1 cellular context compared by ENCODE assay signal in the genomic region with DNA sequence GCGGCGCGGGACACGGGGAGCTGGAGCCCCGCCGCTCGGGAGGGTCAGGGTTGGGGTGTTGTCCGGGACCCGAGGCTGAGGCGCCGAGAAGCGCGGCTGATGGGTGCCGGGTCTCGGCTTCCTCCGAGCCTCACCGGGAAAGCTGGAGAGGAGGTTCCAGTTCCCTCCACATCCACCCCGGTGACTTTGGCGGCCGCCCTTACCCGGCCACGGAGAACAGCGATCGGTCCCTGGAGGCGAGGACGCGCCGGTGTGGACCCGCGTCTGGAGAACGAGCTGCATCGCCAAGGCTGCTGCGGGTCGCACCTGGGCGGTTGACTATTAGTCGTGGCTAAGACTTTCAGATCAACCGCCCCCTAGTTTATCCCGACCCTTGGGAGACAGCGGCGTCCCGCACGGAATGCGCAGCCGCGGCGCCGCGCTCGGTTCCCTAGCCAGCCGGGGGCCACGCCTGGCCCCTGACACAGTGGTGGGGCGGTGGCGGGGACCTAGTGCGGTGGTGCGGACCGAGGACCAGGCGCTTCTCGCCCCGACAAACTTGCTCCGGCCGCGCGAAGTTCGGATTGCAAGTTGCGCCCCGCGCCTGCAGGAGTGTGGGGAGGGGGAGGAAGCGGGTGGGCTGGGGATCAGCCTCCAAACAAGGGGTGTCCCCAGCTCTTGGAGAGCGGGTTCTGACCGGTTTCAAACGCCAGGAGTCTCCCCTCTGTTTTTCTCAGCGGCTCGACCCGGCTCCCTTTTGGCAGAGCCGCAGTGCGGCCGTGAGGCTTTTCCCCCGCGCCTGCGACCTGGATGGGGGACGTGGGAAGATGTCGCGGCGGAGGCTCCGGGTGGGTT.
TF ChIP-seq lines count a peak whose summit lies in the region.

No MANE protein-coding gene starts in this region.

TF ChIP-seq in K562, 482 proteins besides CTCF, POLR2A, EP300 and RAD21 (continued from another document and continues in another):
- TF ChIP-seq, protein P1, sequence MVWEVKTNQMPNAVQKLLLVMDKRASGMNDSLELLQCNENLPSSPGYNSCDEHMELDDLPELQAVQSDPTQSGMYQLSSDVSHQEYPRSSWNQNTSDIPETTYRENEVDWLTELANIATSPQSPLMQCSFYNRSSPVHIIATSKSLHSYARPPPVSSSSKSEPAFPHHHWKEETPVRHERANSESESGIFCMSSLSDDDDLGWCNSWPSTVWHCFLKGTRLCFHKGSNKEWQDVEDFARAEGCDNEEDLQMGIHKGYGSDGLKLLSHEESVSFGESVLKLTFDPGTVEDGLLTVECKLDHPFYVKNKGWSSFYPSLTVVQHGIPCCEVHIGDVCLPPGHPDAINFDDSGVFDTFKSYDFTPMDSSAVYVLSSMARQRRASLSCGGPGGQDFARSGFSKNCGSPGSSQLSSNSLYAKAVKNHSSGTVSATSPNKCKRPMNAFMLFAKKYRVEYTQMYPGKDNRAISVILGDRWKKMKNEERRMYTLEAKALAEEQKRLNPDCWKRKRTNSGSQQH (CRISPR knock-in tag; IDR thresholded peaks at IDR 0.05): no peak
- TF ChIP-seq POLR2B (IDR thresholded peaks at IDR 0.05; ENCODE audit: low read depth, partially characterized antibody) (no peak), LCOR (CRISPR knock-in tag; IDR thresholded peaks at IDR 0.05) (peak; percentile 58; the same call in 1 of the 2 replicates), SAFB (IDR thresholded peaks at IDR 0.05; ENCODE audit: borderline replicate concordance, low read depth, low read length) (peak; percentile 54; the same call in 1 of the 2 replicates), HDGF (IDR thresholded peaks at IDR 0.05) (no peak), STAT5A (IDR thresholded peaks at IDR 0.05; ENCODE audit: borderline replicate concordance, low read length) (no peak), ZNF79 (CRISPR knock-in tag; IDR thresholded peaks at IDR 0.05; ENCODE audit: low read depth) (no peak), XRCC5 (IDR thresholded peaks at IDR 0.05; ENCODE audit: low read depth, low read length) (no peak), RBM15 (IDR thresholded peaks at IDR 0.05; ENCODE audit: insufficient read depth, low read length) (no peak), PTTG1 (tag; IDR thresholded peaks at IDR 0.05; ENCODE audit: low read depth) (no peak), MBD1 (CRISPR knock-in tag; IDR thresholded peaks at IDR 0.05) (no peak), MCM5 (IDR thresholded peaks at IDR 0.05; ENCODE audit: low read depth) (no peak), ZFP30 (CRISPR knock-in tag; IDR thresholded peaks at IDR 0.05; ENCODE audit: borderline replicate concordance) (no peak), TAF15 (IDR thresholded peaks at IDR 0.05; ENCODE audit: low read depth, low read length) (no peak), HDAC6 (IDR thresholded peaks at IDR 0.05; ENCODE audit: low read depth, low read length) (peak; percentile 73; the same call in 1 of the 2 replicates), NRF1 (conservative IDR thresholded peaks at IDR 0.05 in 1 of 2, IDR thresholded peaks at IDR 0.05 in 1 of 2) (peak; percentile 58 to 63), TFE3 (CRISPR knock-in tag; IDR thresholded peaks at IDR 0.05) (no peak), SUPT5H (IDR thresholded peaks at IDR 0.05) (no peak), GATAD2B (IDR thresholded peaks at IDR 0.05; ENCODE audit: borderline replicate concordance) (no peak), RNF2 (IDR thresholded peaks at IDR 0.05) (0 out of 2 replicates have a peak, but pooled peaks have one; percentile 31), ZNF184 (CRISPR knock-in tag; IDR thresholded peaks at IDR 0.05) (no peak), RBBP5 (IDR thresholded peaks at IDR 0.05; ENCODE audit: borderline replicate concordance, insufficient read depth, low read length, poor library complexity, severe bottlenecking) (no peak), JUND (IDR thresholded peaks at IDR 0.05; ENCODE audit: borderline replicate concordance, low read depth, low read length) (no peak), JUND (tag; IDR thresholded peaks at IDR 0.05; ENCODE audit: borderline replicate concordance, low read depth, low read length) (no peak), MTF1 (CRISPR knock-in tag; IDR thresholded peaks at IDR 0.05; ENCODE audit: borderline replicate concordance) (no peak), MBD2 (IDR thresholded peaks at IDR 0.05; ENCODE audit: borderline replicate concordance, low read depth) (no peak), TFAP4 (CRISPR knock-in tag; IDR thresholded peaks at IDR 0.05; ENCODE audit: borderline replicate concordance) (peak; percentile 41; the same call in 1 of the 2 replicates), CAMTA2 (CRISPR knock-in tag; conservative IDR thresholded peaks at IDR 0.05) (no peak), SIN3B (IDR thresholded peaks at IDR 0.05; ENCODE audit: low read depth) (no peak), NFYB (IDR thresholded peaks at IDR 0.05; ENCODE audit: extremely low read depth, insufficient read length) (no peak), TCFL5 (CRISPR knock-in tag; conservative IDR thresholded peaks at IDR 0.05) (no peak)
- TF ChIP-seq, protein P2, sequence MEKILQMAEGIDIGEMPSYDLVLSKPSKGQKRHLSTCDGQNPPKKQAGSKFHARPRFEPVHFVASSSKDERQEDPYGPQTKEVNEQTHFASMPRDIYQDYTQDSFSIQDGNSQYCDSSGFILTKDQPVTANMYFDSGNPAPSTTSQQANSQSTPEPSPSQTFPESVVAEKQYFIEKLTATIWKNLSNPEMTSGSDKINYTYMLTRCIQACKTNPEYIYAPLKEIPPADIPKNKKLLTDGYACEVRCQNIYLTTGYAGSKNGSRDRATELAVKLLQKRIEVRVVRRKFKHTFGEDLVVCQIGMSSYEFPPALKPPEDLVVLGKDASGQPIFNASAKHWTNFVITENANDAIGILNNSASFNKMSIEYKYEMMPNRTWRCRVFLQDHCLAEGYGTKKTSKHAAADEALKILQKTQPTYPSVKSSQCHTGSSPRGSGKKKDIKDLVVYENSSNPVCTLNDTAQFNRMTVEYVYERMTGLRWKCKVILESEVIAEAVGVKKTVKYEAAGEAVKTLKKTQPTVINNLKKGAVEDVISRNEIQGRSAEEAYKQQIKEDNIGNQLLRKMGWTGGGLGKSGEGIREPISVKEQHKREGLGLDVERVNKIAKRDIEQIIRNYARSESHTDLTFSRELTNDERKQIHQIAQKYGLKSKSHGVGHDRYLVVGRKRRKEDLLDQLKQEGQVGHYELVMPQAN (IDR thresholded peaks at IDR 0.05; ENCODE audit: borderline replicate concordance): no peak
- TF ChIP-seq, protein P3, sequence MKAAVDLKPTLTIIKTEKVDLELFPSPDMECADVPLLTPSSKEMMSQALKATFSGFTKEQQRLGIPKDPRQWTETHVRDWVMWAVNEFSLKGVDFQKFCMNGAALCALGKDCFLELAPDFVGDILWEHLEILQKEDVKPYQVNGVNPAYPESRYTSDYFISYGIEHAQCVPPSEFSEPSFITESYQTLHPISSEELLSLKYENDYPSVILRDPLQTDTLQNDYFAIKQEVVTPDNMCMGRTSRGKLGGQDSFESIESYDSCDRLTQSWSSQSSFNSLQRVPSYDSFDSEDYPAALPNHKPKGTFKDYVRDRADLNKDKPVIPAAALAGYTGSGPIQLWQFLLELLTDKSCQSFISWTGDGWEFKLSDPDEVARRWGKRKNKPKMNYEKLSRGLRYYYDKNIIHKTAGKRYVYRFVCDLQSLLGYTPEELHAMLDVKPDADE (conservative IDR thresholded peaks at IDR 0.05; ENCODE audit: control insufficient read depth, low read depth, low read length): no peak
- TF ChIP-seq, protein P4, sequence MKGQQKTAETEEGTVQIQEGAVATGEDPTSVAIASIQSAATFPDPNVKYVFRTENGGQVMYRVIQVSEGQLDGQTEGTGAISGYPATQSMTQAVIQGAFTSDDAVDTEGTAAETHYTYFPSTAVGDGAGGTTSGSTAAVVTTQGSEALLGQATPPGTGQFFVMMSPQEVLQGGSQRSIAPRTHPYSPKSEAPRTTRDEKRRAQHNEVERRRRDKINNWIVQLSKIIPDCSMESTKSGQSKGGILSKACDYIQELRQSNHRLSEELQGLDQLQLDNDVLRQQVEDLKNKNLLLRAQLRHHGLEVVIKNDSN (CRISPR knock-in tag; IDR thresholded peaks at IDR 0.05): 0 out of 2 replicates have a peak, but pooled peaks have one; percentile 17
- TF ChIP-seq, protein P5, sequence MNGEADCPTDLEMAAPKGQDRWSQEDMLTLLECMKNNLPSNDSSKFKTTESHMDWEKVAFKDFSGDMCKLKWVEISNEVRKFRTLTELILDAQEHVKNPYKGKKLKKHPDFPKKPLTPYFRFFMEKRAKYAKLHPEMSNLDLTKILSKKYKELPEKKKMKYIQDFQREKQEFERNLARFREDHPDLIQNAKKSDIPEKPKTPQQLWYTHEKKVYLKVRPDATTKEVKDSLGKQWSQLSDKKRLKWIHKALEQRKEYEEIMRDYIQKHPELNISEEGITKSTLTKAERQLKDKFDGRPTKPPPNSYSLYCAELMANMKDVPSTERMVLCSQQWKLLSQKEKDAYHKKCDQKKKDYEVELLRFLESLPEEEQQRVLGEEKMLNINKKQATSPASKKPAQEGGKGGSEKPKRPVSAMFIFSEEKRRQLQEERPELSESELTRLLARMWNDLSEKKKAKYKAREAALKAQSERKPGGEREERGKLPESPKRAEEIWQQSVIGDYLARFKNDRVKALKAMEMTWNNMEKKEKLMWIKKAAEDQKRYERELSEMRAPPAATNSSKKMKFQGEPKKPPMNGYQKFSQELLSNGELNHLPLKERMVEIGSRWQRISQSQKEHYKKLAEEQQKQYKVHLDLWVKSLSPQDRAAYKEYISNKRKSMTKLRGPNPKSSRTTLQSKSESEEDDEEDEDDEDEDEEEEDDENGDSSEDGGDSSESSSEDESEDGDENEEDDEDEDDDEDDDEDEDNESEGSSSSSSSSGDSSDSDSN (IDR thresholded peaks at IDR 0.05; ENCODE audit: borderline replicate concordance in 1 of 2, low read depth in 2 of 2, low read length in 2 of 2): 0 out of 4 replicates have a peak, but pooled peaks of 1 of the 2 experiments have one; percentile 35
- TF ChIP-seq, protein P6, sequence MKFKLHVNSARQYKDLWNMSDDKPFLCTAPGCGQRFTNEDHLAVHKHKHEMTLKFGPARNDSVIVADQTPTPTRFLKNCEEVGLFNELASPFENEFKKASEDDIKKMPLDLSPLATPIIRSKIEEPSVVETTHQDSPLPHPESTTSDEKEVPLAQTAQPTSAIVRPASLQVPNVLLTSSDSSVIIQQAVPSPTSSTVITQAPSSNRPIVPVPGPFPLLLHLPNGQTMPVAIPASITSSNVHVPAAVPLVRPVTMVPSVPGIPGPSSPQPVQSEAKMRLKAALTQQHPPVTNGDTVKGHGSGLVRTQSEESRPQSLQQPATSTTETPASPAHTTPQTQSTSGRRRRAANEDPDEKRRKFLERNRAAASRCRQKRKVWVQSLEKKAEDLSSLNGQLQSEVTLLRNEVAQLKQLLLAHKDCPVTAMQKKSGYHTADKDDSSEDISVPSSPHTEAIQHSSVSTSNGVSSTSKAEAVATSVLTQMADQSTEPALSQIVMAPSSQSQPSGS (CRISPR knock-in tag; IDR thresholded peaks at IDR 0.05): no peak
- TF ChIP-seq, protein P7, sequence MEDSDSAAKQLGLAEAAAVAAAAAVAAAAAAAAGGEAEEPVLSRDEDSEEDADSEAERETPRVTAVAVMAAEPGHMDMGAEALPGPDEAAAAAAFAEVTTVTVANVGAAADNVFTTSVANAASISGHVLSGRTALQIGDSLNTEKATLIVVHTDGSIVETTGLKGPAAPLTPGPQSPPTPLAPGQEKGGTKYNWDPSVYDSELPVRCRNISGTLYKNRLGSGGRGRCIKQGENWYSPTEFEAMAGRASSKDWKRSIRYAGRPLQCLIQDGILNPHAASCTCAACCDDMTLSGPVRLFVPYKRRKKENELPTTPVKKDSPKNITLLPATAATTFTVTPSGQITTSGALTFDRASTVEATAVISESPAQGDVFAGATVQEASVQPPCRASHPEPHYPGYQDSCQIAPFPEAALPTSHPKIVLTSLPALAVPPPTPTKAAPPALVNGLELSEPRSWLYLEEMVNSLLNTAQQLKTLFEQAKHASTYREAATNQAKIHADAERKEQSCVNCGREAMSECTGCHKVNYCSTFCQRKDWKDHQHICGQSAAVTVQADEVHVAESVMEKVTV (CRISPR knock-in tag; IDR thresholded peaks at IDR 0.05): no peak
- TF ChIP-seq, protein P8, sequence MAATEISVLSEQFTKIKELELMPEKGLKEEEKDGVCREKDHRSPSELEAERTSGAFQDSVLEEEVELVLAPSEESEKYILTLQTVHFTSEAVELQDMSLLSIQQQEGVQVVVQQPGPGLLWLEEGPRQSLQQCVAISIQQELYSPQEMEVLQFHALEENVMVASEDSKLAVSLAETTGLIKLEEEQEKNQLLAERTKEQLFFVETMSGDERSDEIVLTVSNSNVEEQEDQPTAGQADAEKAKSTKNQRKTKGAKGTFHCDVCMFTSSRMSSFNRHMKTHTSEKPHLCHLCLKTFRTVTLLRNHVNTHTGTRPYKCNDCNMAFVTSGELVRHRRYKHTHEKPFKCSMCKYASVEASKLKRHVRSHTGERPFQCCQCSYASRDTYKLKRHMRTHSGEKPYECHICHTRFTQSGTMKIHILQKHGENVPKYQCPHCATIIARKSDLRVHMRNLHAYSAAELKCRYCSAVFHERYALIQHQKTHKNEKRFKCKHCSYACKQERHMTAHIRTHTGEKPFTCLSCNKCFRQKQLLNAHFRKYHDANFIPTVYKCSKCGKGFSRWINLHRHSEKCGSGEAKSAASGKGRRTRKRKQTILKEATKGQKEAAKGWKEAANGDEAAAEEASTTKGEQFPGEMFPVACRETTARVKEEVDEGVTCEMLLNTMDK (IDR thresholded peaks at IDR 0.05; ENCODE audit: borderline replicate concordance, insufficient read depth, low read depth, low read length, poor library complexity, severe bottlenecking): no peak
